Comparison of ENCODE assay signal across 8 cellular contexts in genomic region chr3:138686771-138687221, GRCh38.
DNase-seq lines count a peak whose midpoint lies in the region; ATAC-seq and TF ChIP-seq lines count a peak whose summit lies in the region.

No MANE protein-coding gene starts in this region.

- peaks cover 14% of the 10 kb centered on the region for H3K4me1 ChIP-seq in osteoblast (ENCODE audit: insufficient read depth, low read length)

- no peak overlapping the region for H3K4me3 Mint-ChIP-seq in activated naive CD8-positive, alpha-beta T cell treated with anti-CD3 and anti-CD28 coated beads, Interleukin-2, amount 50 U/mL, for 24 hours

- peaks cover 15% of the 10 kb centered on the region for H3K36me3 Mint-ChIP-seq in activated naive CD8-positive, alpha-beta T cell treated with anti-CD3 and anti-CD28 coated beads, Interleukin-2, amount 50 U/mL, for 24 hours (ENCODE audit: low read depth)

- H3K4me3 ChIP-seq in osteoblast (ENCODE audit: insufficient read depth, low read length), result no peak overlapping the region

- no peak overlapping the region for H2AFZ ChIP-seq in osteoblast (ENCODE audit: low read length)

- ATAC-seq in GM19467 (IDR thresholded peaks at IDR 0.05; ENCODE audit: unreplicated experiment) (peak; percentile 98), HG03460 (IDR thresholded peaks at IDR 0.05; ENCODE audit: unreplicated experiment) (peak; percentile 99)
- ATAC-seq in activated naive CD8-positive, alpha-beta T cell treated with anti-CD3 and anti-CD28 coated beads, Interleukin-2, amount 50 U/mL, for 24 hours, result peak; percentile 88

- no peaks in the 10 kb centered on the region for H3K27me3 Mint-ChIP-seq in activated naive CD8-positive, alpha-beta T cell treated with anti-CD3 and anti-CD28 coated beads, Interleukin-2, amount 50 U/mL, for 24 hours

- H3K27ac Mint-ChIP-seq in activated naive CD8-positive, alpha-beta T cell treated with anti-CD3 and anti-CD28 coated beads, Interleukin-2, amount 50 U/mL, for 24 hours, result peak overlapping the region; percentile 63

- TF ChIP-seq CTCF in osteoblast (IDR thresholded peaks at IDR 0.05; ENCODE audit: extremely low read depth, low read depth, low read length), result no peak

- peak; percentile 50 for DNase-seq in GM03348 (ENCODE audit: low spot score)
- DNase-seq in activated naive CD8-positive, alpha-beta T cell treated with anti-CD3 and anti-CD28 coated beads, Interleukin-2, amount 50 U/mL, for 24 hours, result no peak
- DNase-seq in osteoblast (ENCODE audit: insufficient read length, low spot score, missing footprints), result peak; percentile 55
- DNase-seq in pons (ENCODE audit: low spot score), result no peak
- no peak for DNase-seq in foreskin melanocyte
- DNase-seq in HPDE6-E6E7 (ENCODE audit: extremely low spot score), result no peak

- peak overlapping the region; percentile 65 for H3K27ac ChIP-seq in osteoblast (ENCODE audit: low read depth, low read length)

- H4K20me1 ChIP-seq in osteoblast (ENCODE audit: insufficient read depth, low read length), result no peaks in the 10 kb centered on the region

- H3K9me3 ChIP-seq in osteoblast (ENCODE audit: low read depth, low read length), result no peaks in the 10 kb centered on the region

- H3K27me3 ChIP-seq in osteoblast (ENCODE audit: insufficient read depth, low read length), result no peaks in the 10 kb centered on the region

- no peaks in the 10 kb centered on the region for H3K9me3 Mint-ChIP-seq in activated naive CD8-positive, alpha-beta T cell treated with anti-CD3 and anti-CD28 coated beads, Interleukin-2, amount 50 U/mL, for 24 hours

- H3K79me2 ChIP-seq in osteoblast (ENCODE audit: insufficient read depth, low read length), result no peaks in the 10 kb centered on the region

- H3K4me1 Mint-ChIP-seq in activated naive CD8-positive, alpha-beta T cell treated with anti-CD3 and anti-CD28 coated beads, Interleukin-2, amount 50 U/mL, for 24 hours, result peaks cover 18% of the 10 kb centered on the region

- peak overlapping the region; percentile 45 for H3K4me2 ChIP-seq in osteoblast (ENCODE audit: insufficient read depth, low read length)

- peaks cover 7% of the 10 kb centered on the region for H3K36me3 ChIP-seq in osteoblast (ENCODE audit: insufficient read depth, low read length)

Comparison
In these comparisons a context has a peak if more than half of its experiments do, and no peak if none do; other contexts are left out.
1. DNase-seq: peak in GM03348 (single experiment) and osteoblast (single experiment); none in activated naive CD8-positive, alpha-beta T cell treated with anti-CD3 and anti-CD28 coated beads, Interleukin-2, amount 50 U/mL, for 24 hours (single experiment), pons (single experiment), foreskin melanocyte (single experiment) and HPDE6-E6E7 (single experiment).
2. Peak in every context shown above with its lines, with median percentiles within 50 percentile points of each other: ATAC-seq.